In genomic region chr12:45517360-45517759, GRCh38 we compare ENCODE assay signal across 26 cellular contexts.
"Had no signal": no experiment of that assay in that cellular context is flagged by ENCODE, and none has a peak within 500 bp of the region (broad histone marks: within the 10 kb centered on the region; RNA-seq: fewer than 3 reads in every experiment).

No MANE protein-coding gene starts in this region.

- H3K36me3 Mint-ChIP-seq: mesothelial cell of epicardium had no signal

- H3K4me1 Mint-ChIP-seq: mesothelial cell of epicardium had no signal

- DNase-seq: dermis blood vessel endothelial cell; effector memory CD4-positive, alpha-beta T cell; foreskin melanocyte; glutamatergic neuron; heart right ventricle; hippocampal formation; left cardiac atrium; left lung; mesenchymal stem cell; mucosa of descending colon; naive B cell; occipital lobe; ovary; posterior cingulate gyrus; psoas muscle; right cardiac atrium; sigmoid colon; stimulated activated CD4-positive, alpha-beta T cell treated with anti-CD3 and anti-CD28 coated beads, Interleukin-2, amount 100 ng/mL, for 48 hours; stimulated activated naive B cell treated with anti-CD40 and anti-IgM and Interleukin-4, amounts not matched to agents 10 μg/mL and 1 μg/mL and 100 μg/mL, for 72 hours; stimulated activated naive CD8-positive, alpha-beta T cell treated with anti-CD3 and anti-CD28 coated beads, Interleukin-15, amount 100 ng/mL, for 72 hours; thyroid gland; trophoblast cell had no signal

- H3K27ac Mint-ChIP-seq: mesothelial cell of epicardium; naive B cell; stimulated activated naive B cell treated with anti-CD40 and anti-IgM and Interleukin-4, amounts not matched to agents 10 μg/mL and 1 μg/mL and 100 μg/mL, for 72 hours had no signal

- H3K4me3 ChIP-seq: coronary artery, esophagus muscularis mucosa, heart right ventricle, left lung, mucosa of descending colon, ovary, psoas muscle, sigmoid colon, thyroid gland, vagina had no signal

- ATAC-seq: left lung; mucosa of descending colon; psoas muscle; right cardiac atrium; stimulated activated naive B cell treated with anti-CD40 and anti-IgM and Interleukin-4, amounts not matched to agents 10 μg/mL and 1 μg/mL and 100 μg/mL, for 72 hours; stimulated activated naive CD8-positive, alpha-beta T cell treated with anti-CD3 and anti-CD28 coated beads, Interleukin-15, amount 100 ng/mL, for 72 hours had no signal

- H3K4me3 Mint-ChIP-seq: mesothelial cell of epicardium; stimulated activated naive B cell treated with anti-CD40 and anti-IgM and Interleukin-4, amounts not matched to agents 10 μg/mL and 1 μg/mL and 100 μg/mL, for 72 hours; stimulated activated naive CD8-positive, alpha-beta T cell treated with anti-CD3 and anti-CD28 coated beads, Interleukin-15, amount 100 ng/mL, for 72 hours had no signal

- H3K9me3 Mint-ChIP-seq: stimulated activated naive B cell treated with anti-CD40 and anti-IgM and Interleukin-4, amounts not matched to agents 10 μg/mL and 1 μg/mL and 100 μg/mL, for 72 hours had no signal

- H3K27me3 Mint-ChIP-seq: stimulated activated naive CD8-positive, alpha-beta T cell treated with anti-CD3 and anti-CD28 coated beads, Interleukin-15, amount 100 ng/mL, for 72 hours had no signal
